ENCODE assay signal across 8 cellular contexts in the genomic region with DNA sequence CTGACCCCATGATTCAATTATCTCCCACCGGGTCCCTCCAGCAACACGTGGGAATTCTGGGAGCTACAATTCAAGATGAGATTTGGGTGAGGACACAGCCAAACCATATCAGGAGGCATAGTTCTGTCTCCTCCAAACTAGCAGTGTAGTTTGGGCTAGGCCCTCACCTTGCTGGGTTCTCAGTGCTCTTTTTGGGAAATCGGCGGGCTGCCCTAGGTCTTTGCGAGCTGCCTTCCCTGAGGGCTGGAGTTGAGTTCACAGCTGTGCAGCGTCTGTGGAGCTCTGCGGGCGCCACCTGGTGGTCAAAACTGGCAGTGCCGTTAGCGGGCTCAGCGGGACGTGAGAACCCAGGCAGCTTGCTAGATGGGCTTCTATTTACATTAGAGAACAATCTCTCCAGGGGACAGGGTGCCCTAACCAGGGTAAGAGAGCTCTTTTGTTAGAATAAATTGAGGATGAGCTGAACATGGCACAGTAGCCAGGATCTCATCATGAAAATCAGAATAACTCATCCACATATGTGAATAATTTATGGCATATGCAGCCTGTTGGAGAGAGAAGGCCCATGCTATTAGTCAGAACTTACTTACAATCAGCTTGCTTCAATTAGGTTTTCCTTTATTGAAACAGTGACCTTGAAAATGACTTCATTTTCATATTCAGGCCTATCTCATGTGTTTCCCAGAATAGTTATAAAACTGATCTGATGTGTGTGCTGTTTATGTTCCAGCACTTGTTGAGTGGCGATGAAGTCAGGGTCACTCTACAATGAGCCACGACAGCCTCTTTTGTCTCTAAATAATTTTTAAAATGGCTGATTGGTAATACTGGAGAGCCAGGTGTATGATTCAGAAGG. TPM values are rescaled to one million over a fixed set of nuclear protein-coding genes. Genes with fewer than 3 reads are reported as not detected.
DNase-seq lines count a peak whose midpoint lies in the region; ATAC-seq and TF ChIP-seq lines count a peak whose summit lies in the region.

No MANE protein-coding gene starts in this region.

- peak; percentile 76 for TF ChIP-seq RAD21 in IMR-90 (IDR thresholded peaks at IDR 0.05; ENCODE audit: low read length)

- CTCF ChIA-PET in IMR-90 (lab: Yijun Ruan, JAX), result interaction anchor here (0.7 to 1.7 kb wide), 14 partner anchors 9 to 222 kb away, joined by 3 to 23 read pairs (median 5); partner anchors contain the start of gene ENOSF1

- H3K79me1 ChIP-seq in IMR-90 (ENCODE audit: low read depth in 1 of 2, low read length in 2 of 2), result no peaks in the 10 kb centered on the region

- no peak overlapping the region for H2BK120ac ChIP-seq in IMR-90 (ENCODE audit: low read depth, low read length)

- H3K27ac ChIP-seq in IMR-90 (ENCODE audit: insufficient read depth, low read length), result no peak overlapping the region

- no peaks in the 10 kb centered on the region for H3K9me1 ChIP-seq in IMR-90 (ENCODE audit: insufficient read depth, low read length)

- H2AFZ ChIP-seq in IMR-90 (replicated peaks; ENCODE audit: low read length, poor library complexity), result peak overlapping the region; percentile 74

- TF ChIP-seq CTCF in IMR-90 (conservative IDR thresholded peaks at IDR 0.05; ENCODE audit: low read depth, low read length) (peak; percentile 90), neural crest cell (conservative IDR thresholded peaks at IDR 0.05) (peak; percentile 98)

- H3K36me3 Mint-ChIP-seq in neural crest cell (ENCODE audit: low read depth), result no peaks in the 10 kb centered on the region
- H3K36me3 Mint-ChIP-seq in stimulated activated naive CD8-positive, alpha-beta T cell treated with anti-CD3 and anti-CD28 coated beads, Interleukin-15, Interleukin-2, amounts not matched to agents 100 ng/mL and 50 ng/mL, for 24 hours (ENCODE audit: low read depth), result no peaks in the 10 kb centered on the region

- H4K91ac ChIP-seq in IMR-90 (ENCODE audit: insufficient read depth, low read depth, low read length), result no peak overlapping the region

- H2BK20ac ChIP-seq in IMR-90 (ENCODE audit: low read depth, low read length), result no peak overlapping the region

- H2BK5ac ChIP-seq in IMR-90 (ENCODE audit: low read depth, low read length, poor library complexity, severe bottlenecking), result no peak overlapping the region

- H3K9ac ChIP-seq in IMR-90 (ENCODE audit: low read depth, low read length), result no peak overlapping the region

- peaks cover 5% of the 10 kb centered on the region for H3K4me1 Mint-ChIP-seq in neural crest cell
- peaks cover 7% of the 10 kb centered on the region for H3K4me1 Mint-ChIP-seq in stimulated activated naive CD8-positive, alpha-beta T cell treated with anti-CD3 and anti-CD28 coated beads, Interleukin-15, Interleukin-2, amounts not matched to agents 100 ng/mL and 50 ng/mL, for 24 hours (ENCODE audit: low read depth)

- H2AK9ac ChIP-seq in IMR-90 (replicated peaks; ENCODE audit: low read depth, low read length, poor library complexity), result no peak overlapping the region

- H3K4me3 ChIP-seq in IMR-90 (ENCODE audit: insufficient read depth, low read depth, low read length), result no peak overlapping the region

- DNase-seq in Daoy (ENCODE audit: low read depth), result peak; percentile 68
- DNase-seq in IMR-90, result peak; percentile 70
- DNase-seq in OCI-M2 (lab: John Stamatoyannopoulos, UW; ENCODE audit: unreplicated experiment), result peak; percentile 77
- DNase-seq in activated T-cell treated with anti-CD3 and anti-CD28 coated beads for 48 hours (ENCODE audit: low read depth), result peak; percentile 79
- peak; percentile 79 for DNase-seq in fibroblast of gingiva (ENCODE audit: low read depth)
- peak; percentile 99 for DNase-seq in neural crest cell (ENCODE audit: low read depth, low spot score)

- no peak overlapping the region for H3K14ac ChIP-seq in IMR-90 (replicated peaks; ENCODE audit: low read depth, low read length)

- in situ Hi-C loops in IMR-90 (cut with MboI; ENCODE audit: low sequenced_read_pairs), result loop anchor here (10.0 kb wide), 1 partner anchor 565 kb away; no protein-coding TSS in a partner anchor

- intact Hi-C loops in IMR-90 (cut with micrococcal nuclease), result loop anchor here (1.0 to 10.0 kb wide), 5 partner anchors 97 to 553 kb away; partner anchors contain the start of gene TYMS

- no peak overlapping the region for H3K27ac Mint-ChIP-seq in neural crest cell (ENCODE audit: unreplicated experiment)
- H3K27ac Mint-ChIP-seq in stimulated activated naive CD8-positive, alpha-beta T cell treated with anti-CD3 and anti-CD28 coated beads, Interleukin-15, Interleukin-2, amounts not matched to agents 100 ng/mL and 50 ng/mL, for 24 hours, result no peak overlapping the region

- no peak overlapping the region for H4K5ac ChIP-seq in IMR-90 (ENCODE audit: low read depth, low read length)

- no peaks in the 10 kb centered on the region for H3K9me3 Mint-ChIP-seq in neural crest cell
- H3K9me3 Mint-ChIP-seq in stimulated activated naive CD8-positive, alpha-beta T cell treated with anti-CD3 and anti-CD28 coated beads, Interleukin-15, Interleukin-2, amounts not matched to agents 100 ng/mL and 50 ng/mL, for 24 hours, result no peaks in the 10 kb centered on the region

- ATAC-seq in GM21723 (IDR thresholded peaks at IDR 0.05; ENCODE audit: unreplicated experiment) (peak; percentile 98), IMR-90 (ENCODE audit: low read depth) (peak; percentile 99)

- H3K27me3 ChIP-seq in IMR-90 (ENCODE audit: control insufficient read depth, insufficient read depth, low read length), result peaks cover 4% of the 10 kb centered on the region

- H2BK15ac ChIP-seq in IMR-90 (ENCODE audit: low read depth, low read length), result no peak overlapping the region

- peak overlapping the region; percentile 64; the same call in 1 of the 2 replicates for H3K4me2 ChIP-seq in IMR-90 (ENCODE audit: low read depth, low read length)

- H3K36me3 ChIP-seq in IMR-90 (ENCODE audit: control insufficient read depth, insufficient read depth, low read length), result no peaks in the 10 kb centered on the region

- no peak overlapping the region for H3K23ac ChIP-seq in IMR-90 (ENCODE audit: low read depth, low read length)

- H4K20me1 ChIP-seq in IMR-90 (ENCODE audit: insufficient read depth, low read length), result no peaks in the 10 kb centered on the region

- no peak overlapping the region for H3K4me3 Mint-ChIP-seq in neural crest cell
- peak overlapping the region; percentile 13 for H3K4me3 Mint-ChIP-seq in stimulated activated naive CD8-positive, alpha-beta T cell treated with anti-CD3 and anti-CD28 coated beads, Interleukin-15, Interleukin-2, amounts not matched to agents 100 ng/mL and 50 ng/mL, for 24 hours

- no peak overlapping the region for H3K4ac ChIP-seq in IMR-90 (ENCODE audit: low read depth, low read length)

- H3K27me3 Mint-ChIP-seq in neural crest cell (ENCODE audit: low read depth), result peaks cover 4% of the 10 kb centered on the region
- H3K27me3 Mint-ChIP-seq in stimulated activated naive CD8-positive, alpha-beta T cell treated with anti-CD3 and anti-CD28 coated beads, Interleukin-15, Interleukin-2, amounts not matched to agents 100 ng/mL and 50 ng/mL, for 24 hours, result no peaks in the 10 kb centered on the region

- H3K4me1 ChIP-seq in IMR-90 (ENCODE audit: control insufficient read depth, insufficient read depth, low read length), result no peaks in the 10 kb centered on the region

- H4K8ac ChIP-seq in IMR-90 (ENCODE audit: low read depth in 2 of 2, low read length in 2 of 2), result peak overlapping the region in 1 of 2 experiments; percentile 30; a peak in 1 of 4 replicates

- H2AK5ac ChIP-seq in IMR-90 (ENCODE audit: low read depth, low read length), result no peak overlapping the region

- H3K56ac ChIP-seq in IMR-90 (ENCODE audit: extremely low read depth, insufficient read depth, low read length), result no peak overlapping the region

- dilution Hi-C loops in IMR-90 (cut with HindIII; ENCODE audit: low sequenced_read_pairs, unreplicated experiment), result no loop called here

- POLR2A ChIA-PET in IMR-90 (lab: Charles Lee; ENCODE audit: unreplicated experiment), result no interaction called here

- no TSS peak for BruUV-seq in IMR-90 (replicated peaks; lab: Mats Ljungman, UMichigan)

- H3K18ac ChIP-seq in IMR-90 (ENCODE audit: low read depth, low read length), result no peak overlapping the region

- H3K9me3 ChIP-seq in IMR-90 (ENCODE audit: control insufficient read depth, insufficient read depth, low read length), result no peaks in the 10 kb centered on the region

- TF ChIP-seq POLR2A in IMR-90 (IDR thresholded peaks at IDR 0.05; ENCODE audit: low read depth, low read length), result no peak

- 10% methylated on average over 3 of the region's 14 CpGs; no CpG with 5 or more reads in 1 of the 2 experiments for WGBS in IMR-90 (ENCODE audit: extremely low coverage in 2 of 2, insufficient read length in 1 of 2), 2 experiments

TF ChIP-seq in IMR-90, 13 proteins besides CTCF, POLR2A, EP300 and RAD21:
- TF ChIP-seq RCOR1 (IDR thresholded peaks at IDR 0.05; ENCODE audit: insufficient replicate concordance, low read length) (no peak), SMC3 (IDR thresholded peaks at IDR 0.05; ENCODE audit: low read depth, low read length) (peak; percentile 84), BHLHE40 (IDR thresholded peaks at IDR 0.05; ENCODE audit: low read depth, low read length) (no peak)

RNA-seq across cellular contexts. Expression of gene YES1, which starts 27.4 kb away (rescaled TPM):
- 43.8 and 48.8 TPM in 2 replicates for total RNA-seq in Daoy (2014; rRNA removed; shearing (Covaris generic))
- 62.0 and 96.9 TPM in 2 replicates for total RNA-seq in IMR-90 (2012; rRNA removed)
- polyA plus RNA-seq in IMR-90 (2012; rRNA removed), result 14.2 and 16.7 TPM in 2 replicates
- polyA plus RNA-seq in IMR-90 (2012; cell fraction: cytosol; rRNA removed), result 4.6 and 7.7 TPM in 2 replicates
- 5.3 and 9.6 TPM in 2 replicates for polyA plus RNA-seq in IMR-90 (2012; cell fraction: nucleus; rRNA removed; ENCODE audit: low replicate concordance)
- 54.7 and 58.7 TPM in 2 replicates for total RNA-seq in neural crest cell
